ENCODE assay signal across 7 cellular contexts in genomic region chr1:56577859-56578663, GRCh38. TPM values are rescaled to one million over a fixed set of nuclear protein-coding genes. Genes with fewer than 3 reads are reported as not detected.
DNase-seq lines count a peak whose midpoint lies in the region; ATAC-seq and TF ChIP-seq lines count a peak whose summit lies in the region.

No MANE protein-coding gene starts in this region.

- DNase-seq in ELF-1 (ENCODE audit: low read depth, low spot score) (peak; percentile 68), HK-2 (ENCODE audit: unreplicated experiment) (peak; percentile 35), RPMI8226 (peak; percentile 47), memory B cell (ENCODE audit: low spot score in 2 of 2) (peak in 1 of 2 donors; percentile 14), tibial artery (peak; percentile 51 to 77)

- no peaks in the 10 kb centered on the region for H3K9me3 Mint-ChIP-seq in memory B cell

- H3K27me3 ChIP-seq in ectodermal cell (ENCODE audit: control insufficient read depth, insufficient read depth, low read length, poor library complexity, severe bottlenecking): no peaks in the 10 kb centered on the region
- H3K27me3 ChIP-seq in tibial artery: no peaks in the 10 kb centered on the region

- ATAC-seq in memory B cell (ENCODE audit: low read depth) (peak; percentile 30), HG02840 (IDR thresholded peaks at IDR 0.05; ENCODE audit: low FRiP score, unreplicated experiment) (no peak)

- no peaks in the 10 kb centered on the region for H3K9me3 ChIP-seq in ectodermal cell (ENCODE audit: control insufficient read depth, low read length)
- H3K9me3 ChIP-seq in tibial artery: no peaks in the 10 kb centered on the region

- peak overlapping the region; percentile 95 for H3K4me3 Mint-ChIP-seq in memory B cell

- H3K4me3 ChIP-seq in ectodermal cell (ENCODE audit: insufficient read depth, low read depth, low read length): peak overlapping the region; percentile 88
- H3K4me3 ChIP-seq in tibial artery: peak overlapping the region; percentile 95 to 96

- H3K36me3 ChIP-seq in ectodermal cell (ENCODE audit: control insufficient read depth, insufficient read depth, low read length) (no peaks in the 10 kb centered on the region), tibial artery (no peaks in the 10 kb centered on the region)

- H3K4me1 Mint-ChIP-seq in memory B cell: peaks cover 26% of the 10 kb centered on the region

- H3K27me3 Mint-ChIP-seq in memory B cell: no peaks in the 10 kb centered on the region

- H3K27ac ChIP-seq in ectodermal cell (ENCODE audit: insufficient read depth, low read depth, low read length, poor library complexity, severe bottlenecking) (no peak overlapping the region), tibial artery (peak overlapping the region; percentile 95 to 96)

- H3K27ac Mint-ChIP-seq in memory B cell: peak overlapping the region; percentile 65

- intact Hi-C loops in tibial artery (cut with DNase I; ENCODE audit: low total_unique reads): loop anchor here (5.0 to 10.0 kb wide), 3 partner anchors 133 to 1201 kb away; no protein-coding TSS in a partner anchor

- no peaks in the 10 kb centered on the region for H3K36me3 Mint-ChIP-seq in memory B cell

- WGBS in ectodermal cell, 2 experiments: 1% methylated on average over 40 of the region's 40 CpGs

- TF ChIP-seq CTCF in tibial artery (IDR thresholded peaks at IDR 0.05): no peak

- H3K4me1 ChIP-seq in ectodermal cell (ENCODE audit: control insufficient read depth, insufficient read depth, low read length): peaks cover 14% of the 10 kb centered on the region
- H3K4me1 ChIP-seq in tibial artery: peaks cover 0 to 47% (median 7%) of the 10 kb centered on the region in 4 donors

RNA-seq across cellular contexts. Expression of gene PLPP3, which starts 1.3 kb away (rescaled TPM):
- 26.0 TPM for polyA plus RNA-seq in ectodermal cell (2013, experiment 1 of 4)
- polyA plus RNA-seq in ectodermal cell (2013, experiment 2 of 4): 25.0 TPM
- 24.3 TPM for polyA plus RNA-seq in ectodermal cell (2013, experiment 3 of 4)
- 27.8 TPM for polyA plus RNA-seq in ectodermal cell (2013, experiment 4 of 4)
